Comparison of ENCODE assay signal across 23 cellular contexts in the genomic region with DNA sequence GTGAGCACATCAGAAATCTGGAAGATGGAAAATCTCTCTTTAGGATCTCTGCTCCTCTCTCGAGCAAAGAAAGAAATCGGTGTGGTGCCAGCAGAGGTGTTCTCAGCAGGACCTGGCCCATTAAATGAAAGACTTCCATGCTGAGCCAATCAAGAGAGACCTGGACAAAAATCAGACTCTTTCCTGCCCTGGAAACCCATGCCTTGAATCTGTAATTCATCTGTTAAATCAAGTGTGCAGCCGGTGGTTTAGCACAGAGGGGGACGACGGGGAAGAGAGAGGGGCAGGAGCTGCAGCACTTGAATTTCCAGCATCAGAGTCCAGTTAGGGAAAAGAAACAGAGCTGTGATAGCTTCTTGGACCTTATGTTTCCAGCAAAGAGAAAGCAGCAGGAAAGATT.
DNase-seq lines count a peak whose midpoint lies in the region; ATAC-seq and TF ChIP-seq lines count a peak whose summit lies in the region.
"Had no signal": no experiment of that assay in that cellular context is flagged by ENCODE, and none has a peak within 500 bp of the region (broad histone marks: within the 10 kb centered on the region; RNA-seq: fewer than 3 reads in every experiment).

No MANE protein-coding gene starts in this region.

- no peak overlapping the region for H3K9ac ChIP-seq in Karpas-422 (ENCODE audit: low read length)

- H3K27me3 ChIP-seq in Karpas-422 (ENCODE audit: low read length): no peaks in the 10 kb centered on the region
- no peaks in the 10 kb centered on the region for H3K27me3 ChIP-seq in CD4-positive, alpha-beta T cell (ENCODE audit: control insufficient read depth, insufficient read depth, low read length)

- H3K9me3 ChIP-seq in Karpas-422 (ENCODE audit: low read length): no peaks in the 10 kb centered on the region
- H3K9me3 ChIP-seq in CD4-positive, alpha-beta T cell (ENCODE audit: control insufficient read depth, low read length): no peaks in the 10 kb centered on the region
- H3K9me3 ChIP-seq: Caco-2 had no signal

- no peak overlapping the region for H2AFZ ChIP-seq in Karpas-422 (ENCODE audit: low read length)

- CTCF ChIA-PET in CD4-positive, alpha-beta T cell (lab: Charles Lee): no interaction called here

- H3K36me3 Mint-ChIP-seq in brain: no peaks in the 10 kb centered on the region
- no peaks in the 10 kb centered on the region for H3K36me3 Mint-ChIP-seq in mesothelial cell of epicardium
- H3K36me3 Mint-ChIP-seq in CD4-positive, alpha-beta T cell (ENCODE audit: low read depth): no peaks in the 10 kb centered on the region
- H3K36me3 Mint-ChIP-seq: CD14-positive monocyte had no signal

- TF ChIP-seq CTCF in brain (conservative IDR thresholded peaks at IDR 0.05) (no peak), mesothelial cell of epicardium (IDR thresholded peaks at IDR 0.05; ENCODE audit: unreplicated experiment) (no peak)
- no peak for TF ChIP-seq CTCF in CD4-positive, alpha-beta T cell (IDR thresholded peaks at IDR 0.05)

- peak overlapping the region; percentile 10 to 74 (median 59) for H3K4me3 Mint-ChIP-seq in brain
- no peak overlapping the region for H3K4me3 Mint-ChIP-seq in mesothelial cell of epicardium
- no peak overlapping the region for H3K4me3 Mint-ChIP-seq in CD4-positive, alpha-beta T cell
- H3K4me3 Mint-ChIP-seq: CD14-positive monocyte had no signal

- H3K27me3 Mint-ChIP-seq in brain: peaks cover 27% of the 10 kb centered on the region
- peaks cover under 1% of the 10 kb centered on the region for H3K27me3 Mint-ChIP-seq in mesothelial cell of epicardium (ENCODE audit: low read depth)
- H3K27me3 Mint-ChIP-seq in CD4-positive, alpha-beta T cell: no peaks in the 10 kb centered on the region

- H3K79me2 ChIP-seq in Karpas-422 (ENCODE audit: low read length): no peaks in the 10 kb centered on the region

- ATAC-seq in GM18511 (IDR thresholded peaks at IDR 0.05; ENCODE audit: unreplicated experiment): no peak
- no peak for ATAC-seq in CD4-positive, alpha-beta T cell (ENCODE audit: poor library complexity)
- no peak for ATAC-seq in GM19324 (IDR thresholded peaks at IDR 0.05; ENCODE audit: low FRiP score, unreplicated experiment)

- H3K27ac Mint-ChIP-seq in brain (peak overlapping the region; percentile 23 to 87 (median 60)), mesothelial cell of epicardium (peak overlapping the region; percentile 52)
- H3K27ac Mint-ChIP-seq in CD4-positive, alpha-beta T cell: no peak overlapping the region

- no peak overlapping the region for H3K27ac ChIP-seq in Karpas-422 (ENCODE audit: low read length)
- H3K27ac ChIP-seq in CD4-positive, alpha-beta T cell (ENCODE audit: low read depth, low read length): no peak overlapping the region

- H3K4me1 ChIP-seq in Karpas-422 (ENCODE audit: low read length): peaks cover 25% of the 10 kb centered on the region

- no peaks in the 10 kb centered on the region for H3K36me3 ChIP-seq in Karpas-422 (ENCODE audit: insufficient read depth, low read length)

- intact Hi-C loops in CD4-positive, alpha-beta T cell (cut with DNase I, micrococcal nuclease): loop anchor here in 1 of 2 experiments (10.0 kb wide), 1 partner anchor 107 kb away; no protein-coding TSS in a partner anchor

- no peaks in the 10 kb centered on the region for H3K9me2 ChIP-seq in Karpas-422 (replicated peaks; ENCODE audit: insufficient read depth, low read length)

- no peaks in the 10 kb centered on the region for H3K9me3 Mint-ChIP-seq in brain
- H3K9me3 Mint-ChIP-seq in mesothelial cell of epicardium: no peaks in the 10 kb centered on the region
- no peaks in the 10 kb centered on the region for H3K9me3 Mint-ChIP-seq in CD4-positive, alpha-beta T cell
- H3K9me3 Mint-ChIP-seq: CD14-positive monocyte had no signal

- POLR2A ChIA-PET in CD4-positive, alpha-beta T cell (lab: Charles Lee): no interaction called here

- no peaks in the 10 kb centered on the region for H4K20me1 ChIP-seq in Karpas-422 (ENCODE audit: insufficient read depth, low read depth, low read length)

- H3K4me3 ChIP-seq in Karpas-422 (ENCODE audit: low read length): no peak overlapping the region

- DNase-seq in Karpas-422 (no peak), mesothelial cell of epicardium (ENCODE audit: low spot score in 2 of 2, unreplicated experiment in 2 of 2) (no peak), retina (peak; percentile 45), NCI-H345 (lab: John Stamatoyannopoulos, UW) (no peak)
- no peak for DNase-seq in CD4-positive, alpha-beta T cell
- DNase-seq: ACHN, AML-193, Caco-2, EL, HCEC 1CT, IMR-90, Kasumi-1, NCI-H1105, NCI-H1694, NCI-H446, NCI-H748 treated with DMSO at 0.1 percent for 48 hours, OCI-M1, RPMI8226, SIG-M5 had no signal

- peak overlapping the region; percentile 13 for H3K4me2 ChIP-seq in Karpas-422 (ENCODE audit: low read depth, low read length, poor library complexity, severe bottlenecking)

- H3K4me1 Mint-ChIP-seq in brain: peaks cover 82% of the 10 kb centered on the region
- H3K4me1 Mint-ChIP-seq in mesothelial cell of epicardium: peaks cover 33% of the 10 kb centered on the region
- H3K4me1 Mint-ChIP-seq in CD4-positive, alpha-beta T cell (ENCODE audit: low read depth): no peaks in the 10 kb centered on the region
- H3K4me1 Mint-ChIP-seq: CD14-positive monocyte had no signal

Comparison
In these comparisons a context has a peak if more than half of its experiments do, and no peak if none do; other contexts are left out.
1. H3K4me3 Mint-ChIP-seq: peak in brain (5 of 5); none in mesothelial cell of epicardium (single experiment) and CD4-positive, alpha-beta T cell (single experiment).